Comparison of ENCODE assay signal across 16 cellular contexts in the genomic region with DNA sequence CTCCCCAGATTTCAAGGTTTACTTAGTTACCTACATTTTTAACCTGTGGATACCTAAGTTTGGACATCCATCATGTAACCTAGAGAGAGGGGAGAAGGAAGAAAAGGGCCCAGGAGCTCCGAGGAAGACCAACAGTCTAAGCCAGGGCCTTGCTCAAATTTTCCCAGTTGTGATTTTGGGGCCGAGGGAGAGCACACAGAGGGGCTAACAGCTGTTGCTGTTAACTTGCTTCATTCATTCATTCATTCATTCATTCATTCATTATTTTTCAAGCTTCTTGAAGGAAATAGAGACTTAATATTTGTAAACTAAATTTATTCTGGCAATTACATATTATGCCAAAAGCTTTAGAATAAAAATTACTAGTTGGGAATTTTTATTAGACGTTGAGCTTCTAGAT. TPM values are rescaled to one million over a fixed set of nuclear protein-coding genes. Genes with fewer than 3 reads are reported as not detected.
DNase-seq lines count a peak whose midpoint lies in the region; TF ChIP-seq lines count a peak whose summit lies in the region.
"Had no signal": no experiment of that assay in that cellular context is flagged by ENCODE, and none has a peak within 500 bp of the region (broad histone marks: within the 10 kb centered on the region; RNA-seq: fewer than 3 reads in every experiment).

No MANE protein-coding gene starts in this region.

- H3K4me3 ChIP-seq in breast epithelium (no peak overlapping the region), muscle layer of colon (ENCODE audit: low read depth in 1 of 2, low read length in 2 of 2) (no peak overlapping the region), sigmoid colon (no peak overlapping the region)
- H3K4me3 ChIP-seq: A549, GM23248, HAP-1 had no signal

- no peaks in the 10 kb centered on the region for H3K9me3 Mint-ChIP-seq in MCF 10A (ENCODE audit: unreplicated experiment)
- no peaks in the 10 kb centered on the region for H3K9me3 Mint-ChIP-seq in endothelial cell (ENCODE audit: unreplicated experiment)
- H3K9me3 Mint-ChIP-seq in mesothelial cell of epicardium, result no peaks in the 10 kb centered on the region
- peaks cover 4% of the 10 kb centered on the region for H3K9me3 Mint-ChIP-seq in type B pancreatic cell
- H3K9me3 Mint-ChIP-seq: CD4-positive, alpha-beta T cell had no signal

- no peaks in the 10 kb centered on the region for H3K36me3 ChIP-seq in breast epithelium
- H3K36me3 ChIP-seq in muscle layer of colon (ENCODE audit: insufficient read depth, low read length), result peaks cover 86% of the 10 kb centered on the region
- peaks cover 28 to 74% (median 54%) of the 10 kb centered on the region in 4 donors for H3K36me3 ChIP-seq in sigmoid colon

- H3K27ac ChIP-seq in breast epithelium, result peak overlapping the region; percentile 34 to 87
- H3K27ac ChIP-seq in muscle layer of colon (ENCODE audit: low read depth, low read length), result peak overlapping the region; percentile 84
- peak overlapping the region; percentile 90 to 100 (median 96) for H3K27ac ChIP-seq in sigmoid colon
- H3K27ac ChIP-seq: 22Rv1, C4-2B, GM23248 had no signal

- intact Hi-C loops in breast epithelium (cut with DNase I; ENCODE audit: low total_unique reads) (no loop called here), MCF 10A (cut with micrococcal nuclease) (no loop called here), sigmoid colon (cut with DNase I) (no loop called here)

- CTCF ChIA-PET in MCF 10A (lab: Yijun Ruan, JAX), result interaction anchor here (0.6 to 1.5 kb wide), 3 partner anchors 27 to 608 kb away, joined by 3 read pairs; no protein-coding TSS in a partner anchor

- no peaks in the 10 kb centered on the region for H3K9me3 ChIP-seq in breast epithelium
- no peaks in the 10 kb centered on the region for H3K9me3 ChIP-seq in muscle layer of colon (ENCODE audit: low read length)
- H3K9me3 ChIP-seq in sigmoid colon, result no peaks in the 10 kb centered on the region
- H3K9me3 ChIP-seq: A549, Caco-2, HAP-1 had no signal

- 89 to 94% methylated on average over 3 of the region's 3 CpGs for WGBS in sigmoid colon, 2 donors

- H3K36me3 Mint-ChIP-seq in MCF 10A (ENCODE audit: insufficient read depth, unreplicated experiment) (no peaks in the 10 kb centered on the region), endothelial cell (ENCODE audit: low read depth, unreplicated experiment) (peaks cover 9% of the 10 kb centered on the region), mesothelial cell of epicardium (peaks cover 17% of the 10 kb centered on the region), type B pancreatic cell (peaks cover 22% of the 10 kb centered on the region)

- H3K9ac ChIP-seq in muscle layer of colon (ENCODE audit: low read length), result peak overlapping the region; percentile 28
- H3K9ac ChIP-seq: GM23248 had no signal

- POLR2A ChIA-PET in MCF 10A (lab: Yijun Ruan, JAX), result no interaction called here

- TF ChIP-seq POLR2A in breast epithelium (IDR thresholded peaks at IDR 0.05), result no peak
- no peak for TF ChIP-seq POLR2A in sigmoid colon (IDR thresholded peaks at IDR 0.05)

- TF ChIP-seq EP300 in sigmoid colon (IDR thresholded peaks at IDR 0.05), result no peak

- H3K27me3 Mint-ChIP-seq in MCF 10A (ENCODE audit: insufficient read depth, unreplicated experiment), result no peaks in the 10 kb centered on the region
- H3K27me3 Mint-ChIP-seq in endothelial cell (ENCODE audit: unreplicated experiment), result peaks cover 2% of the 10 kb centered on the region
- no peaks in the 10 kb centered on the region for H3K27me3 Mint-ChIP-seq in mesothelial cell of epicardium (ENCODE audit: low read depth)
- H3K27me3 Mint-ChIP-seq in type B pancreatic cell, result no peaks in the 10 kb centered on the region
- H3K27me3 Mint-ChIP-seq: CD4-positive, alpha-beta T cell had no signal

- TF ChIP-seq CTCF in breast epithelium (IDR thresholded peaks at IDR 0.05), result no peak
- no peak for TF ChIP-seq CTCF in MCF 10A (IDR thresholded peaks at IDR 0.05; ENCODE audit: unreplicated experiment)
- TF ChIP-seq CTCF in sigmoid colon (IDR thresholded peaks at IDR 0.05), result no peak
- TF ChIP-seq CTCF in endothelial cell (IDR thresholded peaks at IDR 0.05; ENCODE audit: unreplicated experiment), result no peak
- TF ChIP-seq CTCF in mesothelial cell of epicardium (IDR thresholded peaks at IDR 0.05; ENCODE audit: unreplicated experiment), result no peak
- no peak for TF ChIP-seq CTCF in type B pancreatic cell (conservative IDR thresholded peaks at IDR 0.05)

- no peak overlapping the region for H3K4me3 Mint-ChIP-seq in MCF 10A (ENCODE audit: unreplicated experiment)
- no peak overlapping the region for H3K4me3 Mint-ChIP-seq in endothelial cell (ENCODE audit: unreplicated experiment)
- no peak overlapping the region for H3K4me3 Mint-ChIP-seq in mesothelial cell of epicardium
- H3K4me3 Mint-ChIP-seq in type B pancreatic cell, result no peak overlapping the region
- H3K4me3 Mint-ChIP-seq: CD4-positive, alpha-beta T cell had no signal

- no peak overlapping the region for H3K27ac Mint-ChIP-seq in MCF 10A (ENCODE audit: low read depth, unreplicated experiment)
- H3K27ac Mint-ChIP-seq in endothelial cell (ENCODE audit: unreplicated experiment), result no peak overlapping the region
- no peak overlapping the region for H3K27ac Mint-ChIP-seq in mesothelial cell of epicardium
- no peak overlapping the region for H3K27ac Mint-ChIP-seq in type B pancreatic cell
- H3K27ac Mint-ChIP-seq: CD4-positive, alpha-beta T cell had no signal

- no peaks in the 10 kb centered on the region for H3K27me3 ChIP-seq in breast epithelium
- no peaks in the 10 kb centered on the region for H3K27me3 ChIP-seq in muscle layer of colon (ENCODE audit: control insufficient read depth in 1 of 2, insufficient read depth in 2 of 2, low read length in 2 of 2)
- H3K27me3 ChIP-seq in sigmoid colon, result no peaks in the 10 kb centered on the region

- H3K4me1 ChIP-seq in breast epithelium (peaks cover 14% of the 10 kb centered on the region in 2 donors), muscle layer of colon (ENCODE audit: insufficient read depth, low read length) (peaks cover 96% of the 10 kb centered on the region), sigmoid colon (peaks cover 0 to 100% (median 99%) of the 10 kb centered on the region in 4 donors)

- H3K4me1 Mint-ChIP-seq in MCF 10A (ENCODE audit: insufficient read depth, unreplicated experiment) (peaks cover 19% of the 10 kb centered on the region), endothelial cell (ENCODE audit: unreplicated experiment) (peaks cover 33% of the 10 kb centered on the region), mesothelial cell of epicardium (peaks cover 38% of the 10 kb centered on the region), type B pancreatic cell (ENCODE audit: unreplicated experiment) (peaks cover 30% of the 10 kb centered on the region)

- DNase-seq in breast epithelium (ENCODE audit: low spot score in 2 of 2), result no peak
- no peak for DNase-seq in MCF 10A (ENCODE audit: unreplicated experiment)
- DNase-seq in sigmoid colon, result no peak
- DNase-seq in endothelial cell (ENCODE audit: low spot score), result no peak
- DNase-seq in mesothelial cell of epicardium (ENCODE audit: low spot score in 2 of 2, unreplicated experiment in 2 of 2), result no peak
- no peak for DNase-seq in type B pancreatic cell (ENCODE audit: extremely low spot score, unreplicated experiment)
- DNase-seq: AML-193; Caco-2; CD4-positive, alpha-beta T cell; GM23248 had no signal

- BruUV-seq in MCF 10A (replicated peaks; lab: Mats Ljungman, UMichigan), result no TSS peak

RNA-seq across cellular contexts. Expression of a gene that starts 22.9 kb away (rescaled TPM):
- total RNA-seq in breast epithelium, result 100 to 1,000 TPM in 2 of 3 donors, 10 to 100 TPM in 1; 32.0 to 319 (median 115) TPM
- 0.12 TPM in 2 replicates for total RNA-seq in MCF 10A (2022)
- total RNA-seq in sigmoid colon, result 1,000 to 10,000 TPM in 3 of 4 donors, 100 to 1,000 TPM in 1; 731 to 1,357 (median 1,117) TPM
- 10 to 100 TPM in 1 of 3 donors, 1 to 10 TPM in 1, under 1 TPM in 1; 0.69 to 31.9 (median 9.0) TPM for polyA plus RNA-seq in sigmoid colon
- total RNA-seq in endothelial cell (ENCODE audit: unreplicated experiment), result 1.7 TPM
- 1.2 to 1.4 TPM (median 1.3 TPM) in 3 replicates for total RNA-seq in mesothelial cell of epicardium
- 2.2 and 4.1 TPM in 2 replicates for total RNA-seq in type B pancreatic cell (ENCODE audit: low replicate concordance)
- total RNA-seq: HT-29 had no signal
